Comparison of ENCODE assay signal across 8 cellular contexts in genomic region chr7:106660862-106661720, GRCh38. TPM values are rescaled to one million over a fixed set of nuclear protein-coding genes. Genes with fewer than 3 reads are reported as not detected.
A peak's percentile ranks its signal among the peaks of the same experiment; 100 is the strongest.
DNase-seq lines count a peak whose midpoint lies in the region; ATAC-seq, FAIRE-seq and TF ChIP-seq lines count a peak whose summit lies in the region.

TSS of gene CCDC71L (minus strand) at chr7:106661158. CDS start at chr7:106660896, 262 bp downstream.

- no peaks in the 10 kb centered on the region for H3K27me3 ChIP-seq in breast epithelium

- H3K27ac ChIP-seq in VCaP (peak within 1 kb of the TSS; percentile 61), breast epithelium (peak within 1 kb of the TSS; percentile 91 to 99)

- peak; percentile 95 for DNase-seq in NCI-H2196 (lab: John Stamatoyannopoulos, UW; ENCODE audit: unreplicated experiment)
- peak; percentile 94 for DNase-seq in breast epithelium (ENCODE audit: low spot score in 2 of 2)
- DNase-seq in iPS-NIHi7 (ENCODE audit: extremely low spot score): peak; percentile 94
- DNase-seq in smooth muscle cell of the brain vasculature (ENCODE audit: low read depth, low spot score): peak; percentile 85

- no peaks in the 10 kb centered on the region for H3K36me3 ChIP-seq in breast epithelium

- H3K9me3 ChIP-seq in breast epithelium: peaks cover 0 to 4% of the 10 kb centered on the region in 2 donors

- H3K4me1 ChIP-seq in breast epithelium: peaks cover 0 to 19% of the 10 kb centered on the region in 2 donors

- peak within 1 kb of the TSS; percentile 84 to 90 (median 88) for H3K4me3 ChIP-seq in breast epithelium

- ATAC-seq in GM18867 (IDR thresholded peaks at IDR 0.05; ENCODE audit: unreplicated experiment) (peak; percentile 82), HG03103 (IDR thresholded peaks at IDR 0.05; ENCODE audit: low read depth, unreplicated experiment) (peak; percentile 54)

- FAIRE-seq in A204.1 (lab: Jason Lieb, UNC): peak; percentile 29

- TF ChIP-seq CTCF in VCaP (conservative IDR thresholded peaks at IDR 0.05) (no peak), breast epithelium (IDR thresholded peaks at IDR 0.05) (no peak)

- peak; percentile 74 for TF ChIP-seq POLR2A in breast epithelium (IDR thresholded peaks at IDR 0.05)

- intact Hi-C loops in breast epithelium (cut with DNase I; ENCODE audit: low total_unique reads): no loop called here

RNA-seq across cellular contexts. Expression of gene CCDC71L, which starts in this region (rescaled TPM):
- total RNA-seq in breast epithelium: 10 to 100 TPM; 29.9 to 69.4 (median 59.0) TPM

Comparison
In these comparisons a context has a peak if more than half of its experiments do, and no peak if none do; other contexts are left out.
1. Peak in every context shown above with its lines: DNase-seq, ATAC-seq, H3K4me3 ChIP-seq and H3K27ac ChIP-seq.